In genomic region chr6:51411726-51412125, GRCh38 we compare ENCODE assay signal across 28 cellular contexts.
"Had no signal": no experiment of that assay in that cellular context is flagged by ENCODE, and none has a peak within 500 bp of the region (broad histone marks: within the 10 kb centered on the region; RNA-seq: fewer than 3 reads in every experiment).

No MANE protein-coding gene starts in this region.

- H3K27ac ChIP-seq: adrenal gland, body of pancreas, esophagus muscularis mucosa, foreskin keratinocyte, gastroesophageal sphincter had no signal

- H3K9me3 ChIP-seq: adrenal gland, body of pancreas, esophagus muscularis mucosa, gastroesophageal sphincter had no signal

- H3K36me3 ChIP-seq: adrenal gland, esophagus muscularis mucosa, gastroesophageal sphincter had no signal

- H3K27me3 ChIP-seq: adrenal gland, body of pancreas, esophagus muscularis mucosa, foreskin keratinocyte, gastroesophageal sphincter had no signal

- DNase-seq: activated CD4-positive, alpha-beta memory T cell treated with anti-CD3 and anti-CD28 coated beads for 36 hours; activated CD4-positive, alpha-beta T cell treated with anti-CD3 and anti-CD28 coated beads for 36 hours; activated CD4-positive, alpha-beta T cell treated with anti-CD3 and anti-CD28 coated beads, Interleukin-2, amount 10 ng/mL, durations not matched to agents 24 days and 14 days; activated CD4-positive, CD25-positive, alpha-beta regulatory T cell; activated CD4-positive, CD25-positive, alpha-beta regulatory T cell treated with anti-CD3 and anti-CD28 coated beads, Interleukin-2, amount 50 U/mL, for 72 hours; activated CD8-positive, alpha-beta memory T cell treated with anti-CD3 and anti-CD28 coated beads, Interleukin-2, amount 10 ng/mL, durations not matched to agents 7 days and 5 days; activated CD8-positive, alpha-beta memory T cell treated with anti-CD3 and anti-CD28 coated beads, Interleukin-2, amount 50 U/mL, for 4 hours; activated CD8-positive, alpha-beta T cell treated with anti-CD3 and anti-CD28 coated beads, Interleukin-2, amount 10 ng/mL, durations not matched to agents 7 days and 5 days; activated effector memory CD4-positive, alpha-beta T cell treated with anti-CD3 and anti-CD28 coated beads, Interleukin-2, amount 50 U/mL, for 16 hours; activated naive CD4-positive, alpha-beta T cell treated with anti-CD3 and anti-CD28 coated beads for 36 hours; activated naive CD8-positive, alpha-beta T cell treated with anti-CD3 and anti-CD28 coated beads for 36 hours; activated naive CD8-positive, alpha-beta T cell treated with anti-CD3 and anti-CD28 coated beads, Interleukin-2, amount 50 U/mL, for 24 hours; activated T-cell treated with anti-CD3 and anti-CD28 coated beads, Interleukin-2, amount 50 U/mL, for 1 hour; activated T-cell treated with anti-CD3 and anti-CD28 coated beads, Interleukin-2, amount 50 U/mL, for 48 hours; adrenal gland; amygdala; aorta; body of pancreas; caudate nucleus; cortex of kidney; dermis blood vessel endothelial cell; effector CD4-positive, alpha-beta T cell; effector memory CD8-positive, alpha-beta T cell; erythroblast; foreskin keratinocyte; T-helper 2 cell had no signal

- H3K4me1 ChIP-seq: adrenal gland, body of pancreas, esophagus muscularis mucosa, foreskin keratinocyte, gastroesophageal sphincter had no signal

- H3K4me3 ChIP-seq: adrenal gland, body of pancreas, esophagus muscularis mucosa, gastroesophageal sphincter had no signal
